ENCODE assay signal across 9 cellular contexts in genomic region chr15:67085237-67085817, GRCh38. TPM values are rescaled to one million over a fixed set of nuclear protein-coding genes. Genes with fewer than 3 reads are reported as not detected.
DNase-seq lines count a peak whose midpoint lies in the region; ATAC-seq, FAIRE-seq and TF ChIP-seq lines count a peak whose summit lies in the region.
"Had no signal": no experiment of that assay in that cellular context is flagged by ENCODE, and none has a peak within 500 bp of the region (broad histone marks: within the 10 kb centered on the region; RNA-seq: fewer than 3 reads in every experiment).

No MANE protein-coding gene starts in this region.

- H3K9ac ChIP-seq in Karpas-422 (ENCODE audit: low read length) (peak overlapping the region; percentile 4; the same call in 1 of the 2 replicates), GM12878 (ENCODE audit: control insufficient read depth, insufficient read depth, low read length) (peak overlapping the region; percentile 71)

- H3K4me2 ChIP-seq in Karpas-422 (ENCODE audit: low read depth, low read length, poor library complexity, severe bottlenecking) (peak overlapping the region; percentile 38), GM12878 (ENCODE audit: control insufficient read depth, insufficient read depth) (peak overlapping the region; percentile 53)

- FAIRE-seq in GM12878 (lab: Jason Lieb, UNC) = no peak
- FAIRE-seq: endometrium had no signal

- no peak for TF ChIP-seq RAD21 in GM12878 (IDR thresholded peaks at IDR 0.05; ENCODE audit: insufficient read depth, low read depth, low read length)

- in situ Hi-C loops in GM12878 (cut with MboI) = loop anchor here (25.0 kb wide), 1 partner anchor 1298 kb away; the partner anchor contains the start of gene DENND4A

- TF ChIP-seq CTCF in GM12878 (IDR thresholded peaks at IDR 0.05 in 2 of 3, conservative IDR thresholded peaks at IDR 0.05 in 1 of 3; ENCODE audit: control insufficient read depth in 2 of 3, extremely low read depth in 1 of 3, insufficient read depth in 1 of 3, low read depth in 3 of 3, low read length in 3 of 3) (no peak), vagina (IDR thresholded peaks at IDR 0.05) (no peak), omental fat pad (IDR thresholded peaks at IDR 0.05) (no peak)

- H4K20me1 ChIP-seq in Karpas-422 (ENCODE audit: insufficient read depth, low read depth, low read length) (peaks cover 49% of the 10 kb centered on the region), GM12878 (ENCODE audit: control insufficient read depth, insufficient read depth) (no peaks in the 10 kb centered on the region)

- CTCF ChIA-PET in GM12878 (lab: Yijun Ruan, JAX) = interaction anchor here (1.8 to 8.5 kb wide), 2 partner anchors 16 to 17 kb away, joined by 5 to 71 read pairs; no protein-coding TSS in a partner anchor

- no peak overlapping the region for H3K4me3 ChIP-seq in Karpas-422 (ENCODE audit: low read length)
- peak overlapping the region; percentile 52 for H3K4me3 ChIP-seq in GM12878
- no peak overlapping the region for H3K4me3 ChIP-seq in vagina

- POLR2A ChIA-PET in GM12878 (lab: Charles Lee) = interaction anchor here (1.4 to 6.6 kb wide), 6 partner anchors 13 to 50 kb away, joined by 3 to 79 read pairs (median 6); partner anchors contain the start of gene SMAD3

- H2AFZ ChIP-seq in Karpas-422 (ENCODE audit: low read length) (no peak overlapping the region), GM12878 (ENCODE audit: control insufficient read depth, low read depth, low read length) (no peak overlapping the region)

- H3K27ac ChIP-seq in Karpas-422 (ENCODE audit: low read length) = no peak overlapping the region
- H3K27ac ChIP-seq in GM12878 (ENCODE audit: control insufficient read depth, insufficient read depth) = peak overlapping the region; percentile 86
- H3K27ac ChIP-seq in vagina = peak overlapping the region; percentile 5

- SMC1A ChIA-PET in GM12878 (lab: Charles Lee; ENCODE audit: uncharacterized antibody, unreplicated experiment) = interaction anchor here (0.6 to 13.0 kb wide), 14 partner anchors 8 to 139 kb away, joined by 3 to 247 read pairs (median 14); no protein-coding TSS in a partner anchor

- ATAC-seq in GM12878 (peak; percentile 50), omental fat pad (ENCODE audit: low FRiP score) (no peak), esophagus mucosa (no peak), HG02938 (IDR thresholded peaks at IDR 0.05; ENCODE audit: unreplicated experiment) (no peak)

- intact Hi-C loops in GM12878 (cut with micrococcal nuclease; ENCODE audit: unreplicated experiment) = loop anchor here (1.0 to 10.0 kb wide), 4 partner anchors 16 to 759 kb away; partner anchors contain the start of gene RNU6-1
- intact Hi-C loops in vagina (cut with DNase I) = no loop called here

- peak; percentile 67 for DNase-seq in stimulated activated naive CD4-positive, alpha-beta T cell treated with Interleukin-2 at 50 U/mL for 16 hours (lab: John Stamatoyannopoulos, UW)
- DNase-seq in stimulated activated naive CD4-positive, alpha-beta T cell (lab: John Stamatoyannopoulos, UW) = no peak
- DNase-seq in Karpas-422 (no peak), GM12878 (ENCODE audit: low read depth, low spot score) (no peak), vagina (ENCODE audit: extremely low spot score in 2 of 2) (no peak), omental fat pad (ENCODE audit: low spot score) (no peak)

- no TSS peak for BruUV-seq in GM12878 (replicated peaks; lab: Mats Ljungman, UMichigan)

- H3K27me3 ChIP-seq in Karpas-422 (ENCODE audit: low read length) (peaks cover 4% of the 10 kb centered on the region; the same call in 1 of the 2 replicates), GM12878 (replicated peaks in 1 of 2; ENCODE audit: control insufficient read depth in 2 of 2, insufficient read depth in 2 of 2, low read length in 1 of 2) (no peaks in the 10 kb centered on the region), vagina (no peaks in the 10 kb centered on the region)

- TF ChIP-seq EP300 in GM12878 (IDR thresholded peaks at IDR 0.05; ENCODE audit: borderline replicate concordance in 1 of 2, control insufficient read depth in 1 of 2, low read depth in 2 of 2, low read length in 2 of 2) = peak in 1 of 2 experiments; percentile 33; a peak in 1 of 4 replicates

- H3K9me2 ChIP-seq in Karpas-422 (replicated peaks; ENCODE audit: insufficient read depth, low read length) = no peaks in the 10 kb centered on the region

- H3K79me2 ChIP-seq in Karpas-422 (ENCODE audit: low read length) (no peaks in the 10 kb centered on the region), GM12878 (ENCODE audit: control insufficient read depth, insufficient read depth, low read length) (peaks cover 76% of the 10 kb centered on the region)

- H3K36me3 ChIP-seq in Karpas-422 (ENCODE audit: insufficient read depth, low read length) (no peaks in the 10 kb centered on the region; the same call in 1 of the 2 replicates), GM12878 (ENCODE audit: control insufficient read depth in 2 of 2, insufficient read depth in 2 of 2, low read length in 1 of 2) (peaks cover 2 to 4% of the 10 kb centered on the region in 2 experiments; a peak in 3 of 4 replicates), vagina (no peaks in the 10 kb centered on the region)

- H3K4me1 ChIP-seq in Karpas-422 (ENCODE audit: low read length) = peaks cover 72% of the 10 kb centered on the region
- peaks cover 84% of the 10 kb centered on the region for H3K4me1 ChIP-seq in GM12878 (ENCODE audit: control insufficient read depth, insufficient read depth, low read length)
- H3K4me1 ChIP-seq in vagina = peaks cover 97% of the 10 kb centered on the region

- TF ChIP-seq POLR2A in GM12878 (IDR thresholded peaks at IDR 0.05; ENCODE audit: low read depth, low read length) (0 out of 2 replicates have a peak, but pooled peaks have one; percentile 41), vagina (IDR thresholded peaks at IDR 0.05) (no peak)

- RAD21 ChIA-PET in GM12878 (lab: Charles Lee; ENCODE audit: unreplicated experiment) = interaction anchor here (0.5 to 13.0 kb wide), 18 partner anchors 9 to 155 kb away, joined by 3 to 215 read pairs (median 8); partner anchors contain the start of gene SMAD3

- WGBS in GM12878 (ENCODE audit: insufficient coverage, insufficient replicate concordance, low lambda C conversion rate, missing lambda C conversion rate) = 3% methylated on average over 3 of the region's 3 CpGs

- H3K9me3 ChIP-seq in Karpas-422 (ENCODE audit: low read length) (no peaks in the 10 kb centered on the region), GM12878 (replicated peaks; ENCODE audit: control insufficient read depth, insufficient read depth, low read length) (no peaks in the 10 kb centered on the region), vagina (no peaks in the 10 kb centered on the region)

TF ChIP-seq in GM12878, 131 proteins besides CTCF, POLR2A, EP300 and RAD21 (continues in another document):
- peak; percentile 99 for TF ChIP-seq JUNB (IDR thresholded peaks at IDR 0.05)
- TF ChIP-seq YY1 (IDR thresholded peaks at IDR 0.05; ENCODE audit: low read depth, low read length) = peak; percentile 8; the same call in 1 of the 2 replicates
- peak; percentile 72 for TF ChIP-seq JUND (IDR thresholded peaks at IDR 0.05; ENCODE audit: low read depth, low read length)
- no peak for TF ChIP-seq HDGF (IDR thresholded peaks at IDR 0.05)
- TF ChIP-seq TAF1 (IDR thresholded peaks at IDR 0.05; ENCODE audit: borderline replicate concordance, low read depth, low read length) = 0 out of 2 replicates have a peak, but pooled peaks have one; percentile 13
- no peak for TF ChIP-seq CHD2 (IDR thresholded peaks at IDR 0.05; ENCODE audit: borderline replicate concordance, low read depth, low read length)
- TF ChIP-seq SKIL (IDR thresholded peaks at IDR 0.05; ENCODE audit: low read depth, poor library complexity, severe bottlenecking) = no peak
- peak; percentile 86 for TF ChIP-seq MEF2A (IDR thresholded peaks at IDR 0.05; ENCODE audit: insufficient read depth, low read depth, low read length)
- TF ChIP-seq PAX5 (IDR thresholded peaks at IDR 0.05; ENCODE audit: borderline replicate concordance, low read depth, low read length) = peak; percentile 24; the same call in 1 of the 2 replicates
- TF ChIP-seq NR2C2 (IDR thresholded peaks at IDR 0.05; ENCODE audit: borderline replicate concordance, control insufficient read depth, insufficient read length, low read depth) = no peak

RNA-seq across cellular contexts. Expression of gene SMAD3, which starts 19.9 kb away (rescaled TPM):
- 12.8 and 27.7 TPM in 2 replicates for total RNA-seq in Karpas-422 (2014; rRNA removed; shearing (Covaris generic); ENCODE audit: low replicate concordance)
- total RNA-seq in GM12878 (2013; cell fraction: nucleolus; rRNA removed) = 119 and 128 TPM in 2 replicates
- total RNA-seq in GM12878 (2014; rRNA removed) (12.2 and 15.6 TPM in 2 replicates), GM12878 (2014; rRNA removed; fragmentation: Illumina TruSeq; extraction: Trizol) (11.7 and 13.3 TPM in 2 replicates), GM12878 (2021) (39.9 and 40.0 TPM in 2 replicates), vagina (53.5 TPM), omental fat pad (10 to 100 TPM; 30.9 to 58.1 (median 49.9) TPM), esophagus mucosa (35.6 TPM)
- 17.0 TPM for polyA plus RNA-seq in GM12878 (2011; ENCODE audit: low read depth)
- polyA plus RNA-seq in GM12878 (2011; rRNA removed) (15.0 and 28.2 TPM in 2 replicates), GM12878 (2014; fragmentation: Illumina TruSeq; extraction: Trizol) (31.9 and 43.2 TPM in 2 replicates), GM12878 (2014; fragmentation: Nextera tagmentation; extraction: Ambion mirVana) (1 to 10 TPM; 5.6 to 6.6 TPM), GM12878 (2014; rRNA removed) (22.4 and 27.7 TPM in 2 replicates), GM12878 (2016; fragmentation: Nextera tagmentation; extraction: Ambion mirVana) (10 to 100 TPM in 1 of 2 experiments, 1 to 10 TPM in 1; 8.0 to 18.7 TPM)
- 21.5 and 22.5 TPM in 2 replicates for polyA plus RNA-seq in GM12878 (2011; cell fraction: cytosol; rRNA removed)
- 85.6 and 92.9 TPM in 2 replicates for polyA plus RNA-seq in GM12878 (2011; cell fraction: nucleus; rRNA removed)
- 41.6 and 42.7 TPM in 2 replicates for polyA plus RNA-seq in GM12878 (2012)
- 23.3 and 26.4 TPM in 2 replicates for polyA minus RNA-seq in GM12878 (2011; rRNA and poly(A)+ RNA removed)
- 11.1 and 14.3 TPM in 2 replicates for polyA minus RNA-seq in GM12878 (2011; cell fraction: cytosol; rRNA and poly(A)+ RNA removed)
- 17.3 and 26.6 TPM in 2 replicates for polyA minus RNA-seq in GM12878 (2011; cell fraction: nucleus; rRNA and poly(A)+ RNA removed)
